ENCODE assay signal across 9 cellular contexts in genomic region chr4:108799335-108799734, GRCh38. TPM values are rescaled to one million over a fixed set of nuclear protein-coding genes. Genes with fewer than 3 reads are reported as not detected.
"Had no signal": no experiment of that assay in that cellular context is flagged by ENCODE, and none has a peak within 500 bp of the region (broad histone marks: within the 10 kb centered on the region; RNA-seq: fewer than 3 reads in every experiment).

No MANE protein-coding gene starts in this region.

- H2AFZ ChIP-seq: GM23248 had no signal

- H3K9me3 ChIP-seq: HAP-1 had no signal

- H3K27ac ChIP-seq: GM23248 had no signal

- DNase-seq: GM23248, GOT3, H7, HFFc6, IMR-90 had no signal

- H3K36me3 ChIP-seq: HAP-1 had no signal

- H3K4me3 ChIP-seq: GM23248, HAP-1, K562 had no signal

- H3K9ac ChIP-seq: GM23248 had no signal

- H3K4me1 ChIP-seq: HAP-1 had no signal

- ATAC-seq: HCT116, K562 had no signal

RNA-seq across cellular contexts. Expression of gene ETNPPL, which starts 36.5 kb away (rescaled TPM):
- total RNA-seq: GM23248, HFFc6, HT-29, IMR-90 had no signal
- polyA plus RNA-seq: GM23248, IMR-90 had no signal
